In genomic region chr6:151699719-151700118, GRCh38 we compare ENCODE assay signal across 22 cellular contexts.
DNase-seq lines count a peak whose midpoint lies in the region; ATAC-seq, FAIRE-seq and TF ChIP-seq lines count a peak whose summit lies in the region.
"Had no signal": no experiment of that assay in that cellular context is flagged by ENCODE, and none has a peak within 500 bp of the region (broad histone marks: within the 10 kb centered on the region; RNA-seq: fewer than 3 reads in every experiment).

No MANE protein-coding gene starts in this region.

- no TSS peak for BruUV-seq in HepG2 (replicated peaks; lab: Mats Ljungman, UMichigan)

- no peak overlapping the region for H3K4me2 ChIP-seq in HepG2 (ENCODE audit: low read depth, low read length)

- H4K20me1 ChIP-seq in HepG2 (ENCODE audit: insufficient read depth, low read length) = no peaks in the 10 kb centered on the region
- H4K20me1 ChIP-seq: BLaER1 treated with 17β-estradiol and CSF1 and Interleukin-3, amounts not matched to agents 10 nM and 100 nM had no signal

- H3K9ac ChIP-seq in liver (ENCODE audit: low read depth in 1 of 2, low read length in 2 of 2) (no peak overlapping the region), HepG2 (ENCODE audit: insufficient read depth, low read depth, low read length) (no peak overlapping the region)
- H3K9ac ChIP-seq: BLaER1 treated with 17β-estradiol and CSF1 and Interleukin-3, amounts not matched to agents 10 nM and 100 nM had no signal

- ATAC-seq in HepG2 (no peak), left ventricle myocardium superior (peak; percentile 81), omental fat pad (ENCODE audit: low FRiP score) (peak; percentile 51), aorta (ENCODE audit: low FRiP score) (peak; percentile 67), GM19397 (IDR thresholded peaks at IDR 0.05; ENCODE audit: unreplicated experiment) (no peak)
- ATAC-seq: HCT116 had no signal

- POLR2A ChIA-PET in HepG2 (lab: Yijun Ruan, JAX) = no interaction called here

- H3K27me3 ChIP-seq in liver (ENCODE audit: control insufficient read depth in 4 of 4, insufficient read depth in 4 of 4, low read length in 3 of 4) (no peaks in the 10 kb centered on the region), HepG2 (ENCODE audit: control insufficient read depth in 1 of 2, insufficient read depth in 2 of 2, low read length in 2 of 2) (peaks cover 0 to 16% of the 10 kb centered on the region in 2 experiments; a peak in 2 of 5 replicates), aorta (ENCODE audit: control insufficient read depth in 1 of 2, insufficient read depth in 2 of 2, low read length in 1 of 2) (no peaks in the 10 kb centered on the region), thyroid gland (no peaks in the 10 kb centered on the region)
- H3K27me3 ChIP-seq: BLaER1 treated with 17β-estradiol and CSF1 and Interleukin-3, amounts not matched to agents 10 nM and 100 nM had no signal

- FAIRE-seq in HepG2 (lab: Jason Lieb, UNC) = no peak
- FAIRE-seq: A204.1, G401.6 had no signal

- no peak overlapping the region for H3K4me3 ChIP-seq in liver (ENCODE audit: low read depth in 1 of 3, low read length in 3 of 3)
- H3K4me3 ChIP-seq in HepG2 (replicated peaks in 1 of 3; ENCODE audit: insufficient read depth in 1 of 3, low read depth in 2 of 3, low read length in 3 of 3) = no peak overlapping the region
- no peak overlapping the region for H3K4me3 ChIP-seq in aorta (ENCODE audit: low read length in 2 of 2)
- no peak overlapping the region for H3K4me3 ChIP-seq in thyroid gland (replicated peaks in 1 of 3)
- H3K4me3 ChIP-seq: BLaER1 treated with 17β-estradiol and CSF1 and Interleukin-3, amounts not matched to agents 10 nM and 100 nM had no signal

- no peaks in the 10 kb centered on the region for H3K9me3 ChIP-seq in liver (ENCODE audit: control insufficient read depth in 4 of 4, low read length in 3 of 4)
- no peaks in the 10 kb centered on the region for H3K9me3 ChIP-seq in HepG2 (ENCODE audit: low read length)
- H3K9me3 ChIP-seq in aorta (ENCODE audit: control insufficient read depth, low read length) = peaks cover 1% of the 10 kb centered on the region
- no peaks in the 10 kb centered on the region for H3K9me3 ChIP-seq in thyroid gland
- H3K9me3 ChIP-seq: BLaER1 treated with 17β-estradiol and CSF1 and Interleukin-3, amounts not matched to agents 10 nM and 100 nM had no signal

- no peak for TF ChIP-seq CTCF in liver (IDR thresholded peaks at IDR 0.05; ENCODE audit: low read depth, low read length, missing input control)
- no peak for TF ChIP-seq CTCF in HepG2 (CRISPR knock-in tag; IDR thresholded peaks at IDR 0.05)
- no peak for TF ChIP-seq CTCF in omental fat pad (IDR thresholded peaks at IDR 0.05)
- TF ChIP-seq CTCF in thyroid gland (IDR thresholded peaks at IDR 0.05) = no peak

- TF ChIP-seq POLR2A in HepG2 (IDR thresholded peaks at IDR 0.05; ENCODE audit: insufficient read depth in 1 of 2, low read depth in 2 of 2, low read length in 2 of 2) = no peak
- no peak for TF ChIP-seq POLR2A in thyroid gland (IDR thresholded peaks at IDR 0.05)

- H3K36me3 ChIP-seq in liver (ENCODE audit: control insufficient read depth in 4 of 4, insufficient read depth in 3 of 4, low read depth in 1 of 4, low read length in 3 of 4) (peaks cover 0 to 7% (median 3%) of the 10 kb centered on the region in 4 donors), HepG2 (replicated peaks in 1 of 2; ENCODE audit: control insufficient read depth in 1 of 2, insufficient read depth in 2 of 2, low read length in 2 of 2) (no peaks in the 10 kb centered on the region), aorta (ENCODE audit: control insufficient read depth in 1 of 2, insufficient read depth in 2 of 2, low read length in 1 of 2) (no peaks in the 10 kb centered on the region), thyroid gland (no peaks in the 10 kb centered on the region)
- H3K36me3 ChIP-seq: BLaER1 treated with 17β-estradiol and CSF1 and Interleukin-3, amounts not matched to agents 10 nM and 100 nM had no signal

- TF ChIP-seq EP300 in HepG2 (IDR thresholded peaks at IDR 0.05; ENCODE audit: low read depth in 2 of 2, low read length in 2 of 2) (no peak), HepG2 (CRISPR knock-in tag; IDR thresholded peaks at IDR 0.05; ENCODE audit: borderline replicate concordance) (no peak)

- intact Hi-C loops in HepG2 (cut with micrococcal nuclease; ENCODE audit: unreplicated experiment) (no loop called here), left ventricle myocardium superior (cut with micrococcal nuclease) (no loop called here), aorta (cut with DNase I) (no loop called here), thyroid gland (cut with DNase I) (no loop called here)

- no peak overlapping the region for H2AFZ ChIP-seq in HepG2 (ENCODE audit: low read length)

- DNase-seq in HepG2 (ENCODE audit: low spot score) (no peak), left ventricle myocardium superior (no peak), omental fat pad (ENCODE audit: low spot score) (no peak), aorta (no peak), GOT3 (lab: John Stamatoyannopoulos, UW) (no peak), thyroid gland (no peak)
- DNase-seq: CD8-positive, alpha-beta memory T cell; DND-41; MV-4-11; NCI-H1417; NCI-H1930; NCI-H2171; NCI-H446; NCI-H748 treated with DMSO at 0.1 percent for 48 hours; OCI-M1 had no signal

- TF ChIP-seq RAD21 in liver (IDR thresholded peaks at IDR 0.05) = peak in 1 of 2 donors; percentile 24
- TF ChIP-seq RAD21 in HepG2 (CRISPR knock-in tag; IDR thresholded peaks at IDR 0.05) = no peak

- WGBS in liver = 31% methylated on average over 4 of the region's 4 CpGs
- 5% methylated on average over 4 of the region's 4 CpGs for WGBS in HepG2 (ENCODE audit: low lambda C conversion rate)
- 47 to 56% methylated on average over 4 of the region's 4 CpGs for WGBS in aorta, 2 donors
- 56 to 58% methylated on average over 4 of the region's 4 CpGs for WGBS in thyroid gland, 2 donors

- H3K27ac ChIP-seq in liver (ENCODE audit: low read depth in 1 of 2, low read length in 2 of 2) (peak overlapping the region; percentile 17 to 42), HepG2 (ENCODE audit: extremely low read length, insufficient read depth, low read length) (no peak overlapping the region), aorta (ENCODE audit: low read depth in 1 of 2, low read length in 2 of 2) (no peak overlapping the region), thyroid gland (no peak overlapping the region)
- H3K27ac ChIP-seq: RWPE1 had no signal

- H3K4me1 ChIP-seq in liver (ENCODE audit: control insufficient read depth in 4 of 4, insufficient read depth in 4 of 4, low read length in 3 of 4) (peaks cover 7 to 36% (median 25%) of the 10 kb centered on the region in 4 donors), HepG2 (ENCODE audit: insufficient read depth, low read length) (peaks cover 8% of the 10 kb centered on the region; the same call in 1 of the 2 replicates), aorta (ENCODE audit: control insufficient read depth in 1 of 2, insufficient read depth in 2 of 2, low read length in 2 of 2) (no peaks in the 10 kb centered on the region), thyroid gland (peaks cover 19 to 20% of the 10 kb centered on the region in 2 donors)

- in situ Hi-C loops in HepG2 (cut with HindIII; ENCODE audit: extremely low pct_ligation_motif_present, low pct_unique_long_range_greater_than_20kb) = no loop called here

- no peaks in the 10 kb centered on the region for H3K79me2 ChIP-seq in HepG2 (ENCODE audit: insufficient read depth, low read length)

- CTCF ChIA-PET in HepG2 (lab: Yijun Ruan, JAX; ENCODE audit: low intra/inter-chr PET ratio, low total read pairs) = no interaction called here

TF ChIP-seq in liver, 16 proteins besides CTCF, POLR2A, EP300 and RAD21 (continues in another document):
- TF ChIP-seq FOXA1 (IDR thresholded peaks at IDR 0.05) (no peak), ATF3 (IDR thresholded peaks at IDR 0.05) (no peak), RXRA (IDR thresholded peaks at IDR 0.05) (peak in 1 of 2 donors; percentile 55), SP1 (IDR thresholded peaks at IDR 0.05) (peak; percentile 51)

TF ChIP-seq in HepG2, 621 proteins besides CTCF, POLR2A, EP300 and RAD21:
- no peak for TF ChIP-seq NR0B2 (CRISPR knock-in tag; IDR thresholded peaks at IDR 0.05)

Comparison
In these comparisons a context has a peak if more than half of its experiments do, and no peak if none do; other contexts are left out.
1. H3K27ac ChIP-seq: peak in liver (2 of 2); none in HepG2 (single experiment), aorta (0 of 2) and thyroid gland (0 of 3).
2. ATAC-seq: peak in left ventricle myocardium superior (single experiment), omental fat pad (single experiment) and aorta (single experiment); none in HepG2 (single experiment) and GM19397 (single experiment).